Comparison of ENCODE assay signal across 19 cellular contexts in the genomic region with DNA sequence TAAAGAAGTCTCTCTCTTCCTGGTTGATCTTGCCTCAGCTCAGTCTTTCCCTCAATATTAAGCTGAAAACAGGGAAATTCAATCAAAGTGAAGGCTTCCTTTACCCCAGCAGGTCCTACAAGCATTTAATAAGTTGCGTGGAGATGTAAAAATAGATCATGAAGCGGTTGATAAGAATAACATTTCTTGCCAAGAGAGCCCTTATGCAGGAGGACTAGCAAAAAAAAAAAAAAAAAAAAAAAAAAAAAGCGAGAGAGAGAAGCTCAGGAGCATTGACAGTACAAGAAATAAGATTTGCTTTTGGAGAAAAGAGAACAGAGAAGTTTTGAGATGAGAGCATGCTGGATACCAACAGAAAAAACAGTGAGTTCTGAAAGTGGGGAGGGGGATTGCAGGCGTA.
"Had no signal": no experiment of that assay in that cellular context is flagged by ENCODE, and none has a peak within 500 bp of the region (broad histone marks: within the 10 kb centered on the region; RNA-seq: fewer than 3 reads in every experiment).

No MANE protein-coding gene starts in this region.

- DNase-seq: activated B cell treated with CpG ODN at 0.5 μM for 24 hours; activated CD4-positive, alpha-beta T cell treated with anti-CD3 and anti-CD28 coated beads for 48 hours; activated CD8-positive, alpha-beta T cell treated with anti-CD3 and anti-CD28 coated beads for 36 hours; activated gamma-delta T cell; activated T-cell treated with anti-CD3 and anti-CD28 coated beads, Interleukin-2, amount 50 U/mL, for 4 hours; effector memory CD8-positive, alpha-beta T cell; islet precursor cell; mammary epithelial cell; naive B cell; pancreas; stimulated activated CD4-positive, alpha-beta T cell treated with anti-CD3 and anti-CD28 coated beads, Interleukin-2, amount 100 ng/mL, for 48 hours; stimulated activated naive B cell treated with anti-CD40 and anti-IgM and Interleukin-4, amounts not matched to agents 10 μg/mL and 1 μg/mL and 100 μg/mL, for 72 hours had no signal

- H3K9me3 Mint-ChIP-seq: activated B cell treated with CpG ODN at 0.5 μM for 24 hours; activated CD8-positive, alpha-beta T cell treated with anti-CD3 and anti-CD28 coated beads for 36 hours; activated T-cell treated with anti-CD3 and anti-CD28 coated beads, Interleukin-2, amount 50 U/mL, for 4 hours; dendritic cell treated with granulocyte-macrophage colony-stimulating factor and Interleukin-4, amounts not matched to agents 40 ng/mL and 50 ng/mL, for 4 days; effector memory CD8-positive, alpha-beta T cell; naive B cell; stimulated activated naive B cell treated with anti-CD40 and anti-IgM and Interleukin-4, amounts not matched to agents 10 μg/mL and 1 μg/mL and 100 μg/mL, for 72 hours; T-helper 1 cell treated with Interleukin-12 subunit alpha and Interleukin-12 subunit beta and Interleukin-4 antibody, amounts not matched to agents 30 μg/mL and 1 μg/mL, for 36 hours had no signal

- H3K4me3 Mint-ChIP-seq: activated B cell treated with CpG ODN at 0.5 μM for 24 hours; activated CD8-positive, alpha-beta T cell treated with anti-CD3 and anti-CD28 coated beads for 36 hours; activated naive CD8-positive, alpha-beta T cell; activated T-cell treated with anti-CD3 and anti-CD28 coated beads, Interleukin-2, amount 50 U/mL, for 4 hours; dendritic cell treated with granulocyte-macrophage colony-stimulating factor and Interleukin-4, amounts not matched to agents 40 ng/mL and 50 ng/mL, for 4 days; effector memory CD8-positive, alpha-beta T cell; naive B cell; stimulated activated naive B cell treated with anti-CD40 and anti-IgM and Interleukin-4, amounts not matched to agents 10 μg/mL and 1 μg/mL and 100 μg/mL, for 72 hours; T-helper 1 cell treated with Interleukin-12 subunit alpha and Interleukin-12 subunit beta and Interleukin-4 antibody, amounts not matched to agents 30 μg/mL and 1 μg/mL, for 36 hours had no signal

- H3K4me2 ChIP-seq: hepatocyte had no signal

- H3K36me3 Mint-ChIP-seq: activated naive CD8-positive, alpha-beta T cell; naive B cell; stimulated activated naive B cell treated with anti-CD40 and anti-IgM and Interleukin-4, amounts not matched to agents 10 μg/mL and 1 μg/mL and 100 μg/mL, for 72 hours had no signal

- H3K9me3 ChIP-seq: pancreas, tibial nerve, vagina had no signal

- H3K27ac Mint-ChIP-seq: activated B cell treated with CpG ODN at 0.5 μM for 24 hours; activated CD8-positive, alpha-beta T cell treated with anti-CD3 and anti-CD28 coated beads for 36 hours; activated naive CD8-positive, alpha-beta T cell; dendritic cell treated with granulocyte-macrophage colony-stimulating factor and Interleukin-4, amounts not matched to agents 40 ng/mL and 50 ng/mL, for 4 days; effector memory CD8-positive, alpha-beta T cell; stimulated activated naive B cell treated with anti-CD40 and anti-IgM and Interleukin-4, amounts not matched to agents 10 μg/mL and 1 μg/mL and 100 μg/mL, for 72 hours; T-helper 1 cell treated with Interleukin-12 subunit alpha and Interleukin-12 subunit beta and Interleukin-4 antibody, amounts not matched to agents 30 μg/mL and 1 μg/mL, for 36 hours had no signal

- H2AFZ ChIP-seq: hepatocyte had no signal

- H3K79me2 ChIP-seq: hepatocyte had no signal

- H3K4me1 ChIP-seq: pancreas had no signal

- H3K27me3 ChIP-seq: vagina had no signal

- ATAC-seq: activated CD8-positive, alpha-beta T cell treated with anti-CD3 and anti-CD28 coated beads for 36 hours; activated T-cell treated with anti-CD3 and anti-CD28 coated beads, Interleukin-2, amount 50 U/mL, for 4 hours; effector memory CD8-positive, alpha-beta T cell; stimulated activated naive B cell treated with anti-CD40 and anti-IgM and Interleukin-4, amounts not matched to agents 10 μg/mL and 1 μg/mL and 100 μg/mL, for 72 hours had no signal

- H3K36me3 ChIP-seq: pancreas, tibial nerve, vagina had no signal

- H3K4me3 ChIP-seq: hepatocyte, pancreas, tibial nerve, vagina had no signal

- H3K27ac ChIP-seq: hepatocyte, pancreas, vagina had no signal

- FAIRE-seq: pancreas, TTC549 had no signal
